Comparison of ENCODE assay signal across 1 cellular context in the genomic region with DNA sequence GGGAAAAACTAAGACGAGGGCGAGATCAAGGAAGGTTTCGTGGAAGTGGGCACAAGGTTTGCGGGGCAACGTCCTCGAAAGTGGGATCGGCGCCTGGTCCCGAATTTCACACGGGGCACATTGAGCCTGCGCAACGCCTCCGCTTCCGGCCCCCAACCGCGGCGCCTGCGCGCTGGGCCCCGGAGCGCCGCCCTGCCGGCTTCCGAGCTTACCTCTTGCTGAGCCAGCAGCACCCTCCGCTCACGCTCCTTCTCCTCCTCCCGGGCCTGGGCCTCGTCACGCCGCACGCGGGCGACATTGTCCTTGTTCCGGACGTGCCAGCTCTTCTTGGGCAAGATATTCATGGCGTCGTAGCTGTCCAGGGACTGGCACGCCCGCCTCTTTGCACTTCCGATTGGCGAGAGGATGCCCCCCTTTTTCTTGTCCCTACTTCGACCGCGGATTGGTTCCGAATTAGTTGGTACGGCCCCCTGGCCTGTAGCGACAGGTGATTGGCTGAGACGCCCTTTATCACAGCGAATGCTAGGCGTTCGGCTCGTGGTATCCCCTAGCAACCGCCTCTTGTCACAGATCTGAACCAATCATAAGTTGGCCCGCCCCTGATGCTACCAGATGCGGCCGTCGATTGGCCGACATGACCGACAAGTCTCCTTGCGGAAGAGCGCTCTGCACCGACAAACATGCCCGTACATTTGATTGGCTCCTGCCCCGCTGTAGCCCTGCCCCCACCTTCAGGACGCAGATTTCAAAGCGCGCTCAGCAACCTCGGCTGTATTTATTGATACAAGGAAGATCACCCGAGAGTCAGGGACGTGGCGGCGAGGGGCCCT.
TF ChIP-seq lines count a peak whose summit lies in the region.

Gene LENG1 (minus strand): TSS at position 370 of the 830 bp plus-strand sequence. CDS start 26 bp downstream, at position 344.

TF ChIP-seq in K562, 482 proteins besides CTCF, POLR2A, EP300 and RAD21 (continued from another document and continues in another):
- TF ChIP-seq, protein P1, sequence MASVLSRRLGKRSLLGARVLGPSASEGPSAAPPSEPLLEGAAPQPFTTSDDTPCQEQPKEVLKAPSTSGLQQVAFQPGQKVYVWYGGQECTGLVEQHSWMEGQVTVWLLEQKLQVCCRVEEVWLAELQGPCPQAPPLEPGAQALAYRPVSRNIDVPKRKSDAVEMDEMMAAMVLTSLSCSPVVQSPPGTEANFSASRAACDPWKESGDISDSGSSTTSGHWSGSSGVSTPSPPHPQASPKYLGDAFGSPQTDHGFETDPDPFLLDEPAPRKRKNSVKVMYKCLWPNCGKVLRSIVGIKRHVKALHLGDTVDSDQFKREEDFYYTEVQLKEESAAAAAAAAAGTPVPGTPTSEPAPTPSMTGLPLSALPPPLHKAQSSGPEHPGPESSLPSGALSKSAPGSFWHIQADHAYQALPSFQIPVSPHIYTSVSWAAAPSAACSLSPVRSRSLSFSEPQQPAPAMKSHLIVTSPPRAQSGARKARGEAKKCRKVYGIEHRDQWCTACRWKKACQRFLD (CRISPR knock-in tag; IDR thresholded peaks at IDR 0.05) = 0 out of 2 replicates have a peak, but pooled peaks have one; percentile 10
- TF ChIP-seq TGIF2 (CRISPR knock-in tag; IDR thresholded peaks at IDR 0.05) = no peak
- TF ChIP-seq HEY1 (CRISPR knock-in tag; IDR thresholded peaks at IDR 0.05; ENCODE audit: borderline replicate concordance) = no peak
- TF ChIP-seq TEAD4 (IDR thresholded peaks at IDR 0.05; ENCODE audit: low read length) = no peak
- TF ChIP-seq TEAD4 (CRISPR knock-in tag; IDR thresholded peaks at IDR 0.05; ENCODE audit: borderline replicate concordance) = no peak
- no peak for TF ChIP-seq KHSRP (IDR thresholded peaks at IDR 0.05)
- peak; percentile 22; the same call in 1 of the 2 replicates for TF ChIP-seq JUND (IDR thresholded peaks at IDR 0.05; ENCODE audit: borderline replicate concordance, low read depth, low read length)
- no peak for TF ChIP-seq JUND (tag; IDR thresholded peaks at IDR 0.05; ENCODE audit: borderline replicate concordance, low read depth, low read length)
- TF ChIP-seq ZBTB17 (CRISPR knock-in tag; IDR thresholded peaks at IDR 0.05) = no peak
- no peak for TF ChIP-seq ZEB2 (IDR thresholded peaks at IDR 0.05)
- no peak for TF ChIP-seq SMARCC2 (IDR thresholded peaks at IDR 0.05; ENCODE audit: low read depth)
- TF ChIP-seq CHD4 (IDR thresholded peaks at IDR 0.05; ENCODE audit: insufficient read depth, insufficient replicate concordance, low read depth, low read length, poor library complexity, severe bottlenecking) = no peak
- TF ChIP-seq, protein P2, sequence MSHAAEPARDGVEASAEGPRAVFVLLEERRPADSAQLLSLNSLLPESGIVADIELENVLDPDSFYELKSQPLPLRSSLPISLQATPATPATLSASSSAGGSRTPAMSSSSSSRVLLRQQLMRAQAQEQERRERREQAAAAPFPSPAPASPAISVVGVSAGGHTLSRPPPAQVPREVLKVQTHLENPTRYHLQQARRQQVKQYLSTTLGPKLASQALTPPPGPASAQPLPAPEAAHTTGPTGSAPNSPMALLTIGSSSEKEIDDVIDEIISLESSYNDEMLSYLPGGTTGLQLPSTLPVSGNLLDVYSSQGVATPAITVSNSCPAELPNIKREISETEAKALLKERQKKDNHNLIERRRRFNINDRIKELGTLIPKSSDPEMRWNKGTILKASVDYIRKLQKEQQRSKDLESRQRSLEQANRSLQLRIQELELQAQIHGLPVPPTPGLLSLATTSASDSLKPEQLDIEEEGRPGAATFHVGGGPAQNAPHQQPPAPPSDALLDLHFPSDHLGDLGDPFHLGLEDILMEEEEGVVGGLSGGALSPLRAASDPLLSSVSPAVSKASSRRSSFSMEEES (CRISPR knock-in tag; IDR thresholded peaks at IDR 0.05) = no peak
- TF ChIP-seq TOE1 (IDR thresholded peaks at IDR 0.05; ENCODE audit: borderline replicate concordance) = no peak
- TF ChIP-seq TOE1 (CRISPR knock-in tag; IDR thresholded peaks at IDR 0.05; ENCODE audit: borderline replicate concordance, low read depth) = no peak
- TF ChIP-seq BMI1 (IDR thresholded peaks at IDR 0.05; ENCODE audit: low read length) = peak; percentile 99
- TF ChIP-seq HDGF (IDR thresholded peaks at IDR 0.05) = no peak
- peak; percentile 56 for TF ChIP-seq SAP30 (IDR thresholded peaks at IDR 0.05; ENCODE audit: borderline replicate concordance, insufficient read depth, low read depth, low read length, poor library complexity, severe bottlenecking)
- TF ChIP-seq NCOR1 (IDR thresholded peaks at IDR 0.05) = no peak
- TF ChIP-seq RHOXF2B (CRISPR knock-in tag; conservative IDR thresholded peaks at IDR 0.05) = no peak
- no peak for TF ChIP-seq PTRF (tag; IDR thresholded peaks at IDR 0.05)
- no peak for TF ChIP-seq NR4A1 (CRISPR knock-in tag; IDR thresholded peaks at IDR 0.05)
- no peak for TF ChIP-seq NR4A1 (tag; IDR thresholded peaks at IDR 0.05)
- TF ChIP-seq XRCC5 (IDR thresholded peaks at IDR 0.05; ENCODE audit: low read depth, low read length) = no peak; the same call in 1 of the 2 replicates
- no peak for TF ChIP-seq STAG1 (CRISPR knock-in tag; IDR thresholded peaks at IDR 0.05; ENCODE audit: borderline replicate concordance)
- no peak for TF ChIP-seq DPF2 (IDR thresholded peaks at IDR 0.05)
- no peak for TF ChIP-seq TRIM28 (IDR thresholded peaks at IDR 0.05)
- peak; percentile 90 to 94 for TF ChIP-seq E2F6 (IDR thresholded peaks at IDR 0.05; ENCODE audit: borderline replicate concordance in 1 of 2, extremely low read depth in 1 of 2, insufficient read depth in 1 of 2, insufficient read length in 1 of 2, low read depth in 1 of 2, low read length in 1 of 2, poor library complexity in 1 of 2, severe bottlenecking in 1 of 2)
- TF ChIP-seq, protein P3, sequence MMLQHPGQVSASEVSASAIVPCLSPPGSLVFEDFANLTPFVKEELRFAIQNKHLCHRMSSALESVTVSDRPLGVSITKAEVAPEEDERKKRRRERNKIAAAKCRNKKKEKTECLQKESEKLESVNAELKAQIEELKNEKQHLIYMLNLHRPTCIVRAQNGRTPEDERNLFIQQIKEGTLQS (IDR thresholded peaks at IDR 0.05) = no peak
- TF ChIP-seq, protein P3 (CRISPR knock-in tag; conservative IDR thresholded peaks at IDR 0.05) = 0 out of 2 replicates have a peak, but pooled peaks have one; percentile 37
- TF ChIP-seq XRCC3 (IDR thresholded peaks at IDR 0.05) = no peak
- TF ChIP-seq MIER1 (IDR thresholded peaks at IDR 0.05; ENCODE audit: low read depth) = no peak
- TF ChIP-seq PPARD (CRISPR knock-in tag; IDR thresholded peaks at IDR 0.05) = no peak
- TF ChIP-seq NR2F6 (CRISPR knock-in tag; IDR thresholded peaks at IDR 0.05) = no peak
- peak; percentile 7; the same call in 1 of the 2 replicates for TF ChIP-seq ZBTB9 (CRISPR knock-in tag; IDR thresholded peaks at IDR 0.05)
- peak; percentile 99 for TF ChIP-seq MBD2 (IDR thresholded peaks at IDR 0.05; ENCODE audit: borderline replicate concordance, low read depth)
- peak; percentile 74 for TF ChIP-seq KLF1 (tag; IDR thresholded peaks at IDR 0.05)
- no peak for TF ChIP-seq PATZ1 (CRISPR knock-in tag; IDR thresholded peaks at IDR 0.05; ENCODE audit: borderline replicate concordance)
- TF ChIP-seq, protein P4, sequence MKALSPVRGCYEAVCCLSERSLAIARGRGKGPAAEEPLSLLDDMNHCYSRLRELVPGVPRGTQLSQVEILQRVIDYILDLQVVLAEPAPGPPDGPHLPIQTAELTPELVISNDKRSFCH (CRISPR knock-in tag; IDR thresholded peaks at IDR 0.05) = no peak
- TF ChIP-seq, protein P4 (tag; IDR thresholded peaks at IDR 0.05) = no peak; the same call in 1 of the 2 replicates
- peak; percentile 47; the same call in 1 of the 2 replicates for TF ChIP-seq MTA1 (IDR thresholded peaks at IDR 0.05; ENCODE audit: borderline replicate concordance)
- no peak for TF ChIP-seq ZNF384 (IDR thresholded peaks at IDR 0.05; ENCODE audit: low read depth, low read length)
- TF ChIP-seq THRA (IDR thresholded peaks at IDR 0.05) = no peak
- TF ChIP-seq MTF1 (CRISPR knock-in tag; IDR thresholded peaks at IDR 0.05; ENCODE audit: borderline replicate concordance) = no peak
- no peak for TF ChIP-seq CBX8 (IDR thresholded peaks at IDR 0.05; ENCODE audit: borderline replicate concordance, extremely low read depth, low read depth, low read length, poor library complexity, severe bottlenecking)
- no peak for TF ChIP-seq CREBBP (IDR thresholded peaks at IDR 0.05; ENCODE audit: low read depth, low read length)
- no peak for TF ChIP-seq FOSL1 (tag; conservative IDR thresholded peaks at IDR 0.05)
- peak; percentile 50 for TF ChIP-seq BHLHE40 (IDR thresholded peaks at IDR 0.05; ENCODE audit: low read length)
- TF ChIP-seq, protein P5, sequence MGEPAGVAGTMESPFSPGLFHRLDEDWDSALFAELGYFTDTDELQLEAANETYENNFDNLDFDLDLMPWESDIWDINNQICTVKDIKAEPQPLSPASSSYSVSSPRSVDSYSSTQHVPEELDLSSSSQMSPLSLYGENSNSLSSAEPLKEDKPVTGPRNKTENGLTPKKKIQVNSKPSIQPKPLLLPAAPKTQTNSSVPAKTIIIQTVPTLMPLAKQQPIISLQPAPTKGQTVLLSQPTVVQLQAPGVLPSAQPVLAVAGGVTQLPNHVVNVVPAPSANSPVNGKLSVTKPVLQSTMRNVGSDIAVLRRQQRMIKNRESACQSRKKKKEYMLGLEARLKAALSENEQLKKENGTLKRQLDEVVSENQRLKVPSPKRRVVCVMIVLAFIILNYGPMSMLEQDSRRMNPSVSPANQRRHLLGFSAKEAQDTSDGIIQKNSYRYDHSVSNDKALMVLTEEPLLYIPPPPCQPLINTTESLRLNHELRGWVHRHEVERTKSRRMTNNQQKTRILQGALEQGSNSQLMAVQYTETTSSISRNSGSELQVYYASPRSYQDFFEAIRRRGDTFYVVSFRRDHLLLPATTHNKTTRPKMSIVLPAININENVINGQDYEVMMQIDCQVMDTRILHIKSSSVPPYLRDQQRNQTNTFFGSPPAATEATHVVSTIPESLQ (CRISPR knock-in tag; IDR thresholded peaks at IDR 0.05) = no peak
